24 cellular contexts compared by ENCODE assay signal in genomic region chr12:34603382-34604035, GRCh38.
"Had no signal": no experiment of that assay in that cellular context is flagged by ENCODE, and none has a peak within 500 bp of the region (broad histone marks: within the 10 kb centered on the region; RNA-seq: fewer than 3 reads in every experiment).

No MANE protein-coding gene starts in this region.

- H3K27ac ChIP-seq: colonic mucosa, gastrocnemius medialis, ovary, testis, upper lobe of left lung, WERI-Rb-1 had no signal

- H3K9me3 ChIP-seq: colonic mucosa, ovary, testis had no signal

- FAIRE-seq: endometrium had no signal

- H3K4me1 ChIP-seq: colonic mucosa, gastrocnemius medialis, testis, upper lobe of left lung had no signal

- H3K27me3 ChIP-seq: colonic mucosa, gastrocnemius medialis, ovary, testis, upper lobe of left lung had no signal

- H3K4me3 ChIP-seq: colonic mucosa, gastrocnemius medialis, mucosa of descending colon, ovary, testis, upper lobe of left lung had no signal

- ATAC-seq: activated naive CD8-positive, alpha-beta T cell treated with anti-CD3 and anti-CD28 coated beads, Interleukin-2, amount 50 U/mL, for 24 hours; gastrocnemius medialis; mucosa of descending colon; stimulated activated naive CD8-positive, alpha-beta T cell treated with anti-CD3 and anti-CD28 coated beads, Interleukin-15, amount 100 ng/mL, for 72 hours had no signal

- H3K36me3 ChIP-seq: colonic mucosa, gastrocnemius medialis, ovary, upper lobe of left lung, WERI-Rb-1 had no signal

- DNase-seq: activated CD4-positive, alpha-beta T cell treated with anti-CD3 and anti-CD28 coated beads for 1 hour; activated CD8-positive, alpha-beta memory T cell treated with anti-CD3 and anti-CD28 coated beads for 24 hours; activated CD8-positive, alpha-beta memory T cell treated with anti-CD3 and anti-CD28 coated beads, Interleukin-2, amount 50 U/mL, for 48 hours; activated effector memory CD4-positive, alpha-beta T cell treated with Interleukin-2 at 50 U/mL for 16 hours; activated naive CD4-positive, alpha-beta T cell treated with anti-CD3 and anti-CD28 coated beads, Interleukin-2, amount 10 ng/mL, durations not matched to agents 7 days and 5 days; activated naive CD8-positive, alpha-beta T cell treated with anti-CD3 and anti-CD28 coated beads, Interleukin-2, amount 50 U/mL, for 24 hours; activated T-cell treated with anti-CD3 and anti-CD28 coated beads, Interleukin-2, amount 50 U/mL, for 48 hours; central memory CD4-positive, alpha-beta T cell; colonic mucosa; erythroblast; head of caudate nucleus; naive B cell; ovary; stimulated activated CD4-positive, alpha-beta T cell treated with anti-CD3 and anti-CD28 coated beads, Interleukin-12 subunit alpha, Interleukin-12 subunit beta, amount 100 ng/mL, for 4 hours; stimulated activated CD4-positive, alpha-beta T cell treated with anti-CD3 and anti-CD28 coated beads, Interleukin-2, amount 100 ng/mL, for 24 hours; stimulated activated naive CD8-positive, alpha-beta T cell treated with anti-CD3 and anti-CD28 coated beads, Interleukin-15, amount 100 ng/mL, for 72 hours; SW 1271; T-helper 2 cell; testis; WERI-Rb-1 had no signal
